In genomic region chr10:119827430-119827829, GRCh38 we compare ENCODE assay signal across 17 cellular contexts. TPM values are rescaled to one million over a fixed set of nuclear protein-coding genes. Genes with fewer than 3 reads are reported as not detected.
DNase-seq lines count a peak whose midpoint lies in the region; ATAC-seq, FAIRE-seq and TF ChIP-seq lines count a peak whose summit lies in the region.
"Had no signal": no experiment of that assay in that cellular context is flagged by ENCODE, and none has a peak within 500 bp of the region (broad histone marks: within the 10 kb centered on the region; RNA-seq: fewer than 3 reads in every experiment).

No MANE protein-coding gene starts in this region.

- H3K4me2 ChIP-seq in HepG2 (ENCODE audit: low read depth, low read length) (no peak overlapping the region), smooth muscle cell (no peak overlapping the region)
- H3K4me2 ChIP-seq: KMS-11 had no signal

- ATAC-seq in activated T-helper 17 cell treated with anti-CD3 and anti-CD28 coated beads, Interleukin-2, amount 50 U/mL, for 72 hours (replicated peaks), result no peak
- ATAC-seq in HepG2 (no peak), HG02938 (IDR thresholded peaks at IDR 0.05; ENCODE audit: unreplicated experiment) (no peak)
- ATAC-seq: Panc1 had no signal

- FAIRE-seq in HepG2 (lab: Jason Lieb, UNC), result no peak
- FAIRE-seq: GM18507 had no signal

- no peaks in the 10 kb centered on the region; a peak in 1 of 5 replicates for H3K27me3 ChIP-seq in HepG2 (ENCODE audit: control insufficient read depth in 1 of 2, insufficient read depth in 2 of 2, low read length in 2 of 2)
- H3K27me3 ChIP-seq in smooth muscle cell (ENCODE audit: low read depth), result no peaks in the 10 kb centered on the region

- no peaks in the 10 kb centered on the region for H4K20me1 ChIP-seq in HepG2 (ENCODE audit: insufficient read depth, low read length)
- H4K20me1 ChIP-seq in smooth muscle cell (ENCODE audit: low read depth), result peaks cover 27% of the 10 kb centered on the region

- H3K4me3 ChIP-seq in HepG2 (replicated peaks in 1 of 3; ENCODE audit: insufficient read depth in 1 of 3, low read depth in 2 of 3, low read length in 3 of 3) (no peak overlapping the region), smooth muscle cell (no peak overlapping the region)

- peaks cover 96% of the 10 kb centered on the region for H3K36me3 Mint-ChIP-seq in activated T-cell treated with anti-CD3 and anti-CD28 coated beads, Interleukin-2, amount 50 U/mL, for 24 hours (ENCODE audit: low read depth)
- peaks cover 85% of the 10 kb centered on the region for H3K36me3 Mint-ChIP-seq in activated T-helper 17 cell treated with anti-CD3 and anti-CD28 coated beads, Interleukin-2, amount 50 U/mL, for 72 hours (ENCODE audit: low read depth)

- H3K27ac ChIP-seq in HepG2 (ENCODE audit: extremely low read length, insufficient read depth, low read length), result no peak overlapping the region
- peak overlapping the region; percentile 29 for H3K27ac ChIP-seq in smooth muscle cell (ENCODE audit: low read depth)
- H3K27ac ChIP-seq: KMS-11 had no signal

- H2AFZ ChIP-seq in HepG2 (ENCODE audit: low read length), result no peak overlapping the region
- H2AFZ ChIP-seq in smooth muscle cell (ENCODE audit: low read depth), result no peak overlapping the region

- H3K27me3 Mint-ChIP-seq in activated T-cell treated with anti-CD3 and anti-CD28 coated beads, Interleukin-2, amount 50 U/mL, for 24 hours, result no peaks in the 10 kb centered on the region
- H3K27me3 Mint-ChIP-seq in activated T-helper 17 cell treated with anti-CD3 and anti-CD28 coated beads, Interleukin-2, amount 50 U/mL, for 72 hours, result no peaks in the 10 kb centered on the region

- H3K9me3 Mint-ChIP-seq in activated T-cell treated with anti-CD3 and anti-CD28 coated beads, Interleukin-2, amount 50 U/mL, for 24 hours, result no peaks in the 10 kb centered on the region
- no peaks in the 10 kb centered on the region for H3K9me3 Mint-ChIP-seq in activated T-helper 17 cell treated with anti-CD3 and anti-CD28 coated beads, Interleukin-2, amount 50 U/mL, for 72 hours

- peak overlapping the region; percentile 42 for H3K27ac Mint-ChIP-seq in activated T-cell treated with anti-CD3 and anti-CD28 coated beads, Interleukin-2, amount 50 U/mL, for 24 hours
- peak overlapping the region; percentile 72 for H3K27ac Mint-ChIP-seq in activated T-helper 17 cell treated with anti-CD3 and anti-CD28 coated beads, Interleukin-2, amount 50 U/mL, for 72 hours

- no peaks in the 10 kb centered on the region for H3K4me1 ChIP-seq in HepG2 (ENCODE audit: insufficient read depth, low read length)
- H3K4me1 ChIP-seq in smooth muscle cell (ENCODE audit: low read depth), result no peaks in the 10 kb centered on the region

- DNase-seq in activated T-cell treated with anti-CD3 and anti-CD28 coated beads, Interleukin-2, amount 50 U/mL, for 24 hours, result no peak
- no peak for DNase-seq in activated T-cell treated with anti-CD3 and anti-CD28 coated beads, Interleukin-2, amount 50 U/mL, for 48 hours
- no peak for DNase-seq in HepG2 (ENCODE audit: low spot score)
- DNase-seq in smooth muscle cell (lab: John Stamatoyannopoulos, UW; ENCODE audit: unreplicated experiment), result no peak
- no peak for DNase-seq in COLO668 (lab: John Stamatoyannopoulos, UW; ENCODE audit: unreplicated experiment)
- no peak for DNase-seq in head of caudate nucleus
- DNase-seq: 8988T, GF-D8, NCI-H1048, NCI-H1436 treated with DMSO at 0.1 percent for 48 hours, NCI-H2081, NCI-H524 had no signal

- TF ChIP-seq CTCF in HepG2 (CRISPR knock-in tag; IDR thresholded peaks at IDR 0.05) (no peak), smooth muscle cell (IDR thresholded peaks at IDR 0.05; ENCODE audit: borderline replicate concordance, insufficient read depth, poor library complexity, severe bottlenecking) (no peak)

- no TSS peak for BruUV-seq in HepG2 (replicated peaks; lab: Mats Ljungman, UMichigan)

- no peaks in the 10 kb centered on the region for H3K4me1 Mint-ChIP-seq in activated T-cell treated with anti-CD3 and anti-CD28 coated beads, Interleukin-2, amount 50 U/mL, for 24 hours (ENCODE audit: low read depth)
- H3K4me1 Mint-ChIP-seq in activated T-helper 17 cell treated with anti-CD3 and anti-CD28 coated beads, Interleukin-2, amount 50 U/mL, for 72 hours, result no peaks in the 10 kb centered on the region

- CTCF ChIA-PET in HepG2 (lab: Yijun Ruan, JAX; ENCODE audit: low intra/inter-chr PET ratio, low total read pairs), result no interaction called here

- POLR2A ChIA-PET in HepG2 (lab: Yijun Ruan, JAX), result no interaction called here

- H3K9ac ChIP-seq in HepG2 (ENCODE audit: insufficient read depth, low read depth, low read length), result no peak overlapping the region
- no peak overlapping the region for H3K9ac ChIP-seq in smooth muscle cell (ENCODE audit: low read depth)
- H3K9ac ChIP-seq: KMS-11 had no signal

- 94% methylated on average over 4 of the region's 4 CpGs for WGBS in HepG2 (ENCODE audit: low lambda C conversion rate)
- 94% methylated on average over 4 of the region's 4 CpGs for WGBS in smooth muscle cell (ENCODE audit: low lambda C conversion rate)

- in situ Hi-C loops in HepG2 (cut with HindIII; ENCODE audit: extremely low pct_ligation_motif_present, low pct_unique_long_range_greater_than_20kb), result no loop called here

- H3K9me3 ChIP-seq in HepG2 (ENCODE audit: low read length) (no peaks in the 10 kb centered on the region), smooth muscle cell (replicated peaks; ENCODE audit: low read depth) (no peaks in the 10 kb centered on the region)

- no peak for TF ChIP-seq POLR2A in HepG2 (IDR thresholded peaks at IDR 0.05; ENCODE audit: insufficient read depth in 1 of 2, low read depth in 2 of 2, low read length in 2 of 2)

- no peak overlapping the region for H3K4me3 Mint-ChIP-seq in activated T-cell treated with anti-CD3 and anti-CD28 coated beads, Interleukin-2, amount 50 U/mL, for 24 hours
- H3K4me3 Mint-ChIP-seq in activated T-helper 17 cell treated with anti-CD3 and anti-CD28 coated beads, Interleukin-2, amount 50 U/mL, for 72 hours, result no peak overlapping the region

- TF ChIP-seq EP300 in HepG2 (IDR thresholded peaks at IDR 0.05; ENCODE audit: low read depth in 2 of 2, low read length in 2 of 2), result no peak
- TF ChIP-seq EP300 in HepG2 (CRISPR knock-in tag; IDR thresholded peaks at IDR 0.05; ENCODE audit: borderline replicate concordance), result no peak

- peaks cover 25% of the 10 kb centered on the region for H3F3A ChIP-seq in smooth muscle cell (ENCODE audit: low read depth)

- intact Hi-C loops in HepG2 (cut with micrococcal nuclease; ENCODE audit: unreplicated experiment) (loop anchor here (5.0 kb wide), 1 partner anchor 75 kb away; no protein-coding TSS in a partner anchor), head of caudate nucleus (cut with DNase I) (no loop called here)

- H3K79me2 ChIP-seq in HepG2 (ENCODE audit: insufficient read depth, low read length) (no peaks in the 10 kb centered on the region), smooth muscle cell (ENCODE audit: low read depth) (no peaks in the 10 kb centered on the region)

- TF ChIP-seq RAD21 in HepG2 (CRISPR knock-in tag; IDR thresholded peaks at IDR 0.05), result no peak

- peaks cover 9 to 75% of the 10 kb centered on the region in 2 experiments for H3K36me3 ChIP-seq in HepG2 (replicated peaks in 1 of 2; ENCODE audit: control insufficient read depth in 1 of 2, insufficient read depth in 2 of 2, low read length in 2 of 2)
- peaks cover 15% of the 10 kb centered on the region for H3K36me3 ChIP-seq in smooth muscle cell (ENCODE audit: low read depth)

TF ChIP-seq in HepG2, 621 proteins besides CTCF, POLR2A, EP300 and RAD21:
- TF ChIP-seq ZNF253 (CRISPR knock-in tag; IDR thresholded peaks at IDR 0.05; ENCODE audit: borderline replicate concordance), result no peak
- no peak for TF ChIP-seq KLF11 (CRISPR knock-in tag; IDR thresholded peaks at IDR 0.05)
- TF ChIP-seq POLR2G (IDR thresholded peaks at IDR 0.05; ENCODE audit: low read depth, low read length), result 0 out of 2 replicates have a peak, but pooled peaks have one; percentile 13

RNA-seq across cellular contexts. Expression of gene MCMBP, which starts 45.2 kb away (rescaled TPM):
- total RNA-seq in activated T-helper 17 cell treated with anti-CD3 and anti-CD28 coated beads, Interleukin-2, amount 50 U/mL, for 72 hours, result 10 to 100 TPM; 61.2 to 98.8 TPM
- 62.4 and 71.8 TPM in 2 replicates for total RNA-seq in HepG2 (2016; rRNA removed; fragmentation: Illumina TruSeq; extraction: Trizol)
- total RNA-seq in HepG2 (2016; cell fraction: cytosol; rRNA removed; fragmentation: Illumina TruSeq; extraction: Trizol; ENCODE audit: low read depth), result 8.5 and 9.5 TPM in 2 replicates
- total RNA-seq in HepG2 (2016; cell fraction: insoluble cytoplasmic fraction; rRNA removed; fragmentation: Illumina TruSeq; extraction: Trizol), result 61.6 and 74.1 TPM in 2 replicates
- total RNA-seq in HepG2 (2016; cell fraction: membrane; rRNA removed; fragmentation: Illumina TruSeq; extraction: Trizol), result 20.8 and 21.4 TPM in 2 replicates
- total RNA-seq in HepG2 (2016; cell fraction: nucleus; rRNA removed; fragmentation: Illumina TruSeq; extraction: Trizol), result 36.7 and 40.4 TPM in 2 replicates
- 30.2 and 35.7 TPM in 2 replicates for polyA plus RNA-seq in HepG2 (2011; rRNA removed)
- polyA plus RNA-seq in HepG2 (2011; cell fraction: cytosol; rRNA removed), result 25.1 and 34.5 TPM in 2 replicates
- polyA plus RNA-seq in HepG2 (2011; cell fraction: nucleus; rRNA removed), result 15.4 and 17.1 TPM in 2 replicates
- 32.4 and 37.2 TPM in 2 replicates for polyA plus RNA-seq in HepG2 (2012)
- 3.7 and 3.9 TPM in 2 replicates for polyA plus RNA-seq in HepG2 (2016; cell fraction: cytosol; fragmentation: Illumina TruSeq; extraction: Trizol; ENCODE audit: low read depth)
- 61.3 and 62.2 TPM in 2 replicates for polyA plus RNA-seq in HepG2 (2016; cell fraction: insoluble cytoplasmic fraction; fragmentation: Illumina TruSeq; extraction: Trizol; ENCODE audit: low read depth)
- polyA plus RNA-seq in HepG2 (2016; cell fraction: membrane; fragmentation: Illumina TruSeq; extraction: Trizol; ENCODE audit: low read depth), result 10.4 and 11.4 TPM in 2 replicates
- 40.7 and 46.5 TPM in 2 replicates for polyA plus RNA-seq in HepG2 (2016; cell fraction: nucleus; fragmentation: Illumina TruSeq; extraction: Trizol; ENCODE audit: insufficient read depth, low read depth)
- 35.0 and 101 TPM in 2 replicates for polyA minus RNA-seq in HepG2 (2011; rRNA and poly(A)+ RNA removed; ENCODE audit: low replicate concordance)
- 29.6 and 29.9 TPM in 2 replicates for polyA minus RNA-seq in HepG2 (2011; cell fraction: cytosol; rRNA and poly(A)+ RNA removed)
- 36.1 and 39.2 TPM in 2 replicates for polyA minus RNA-seq in HepG2 (2011; cell fraction: nucleus; rRNA and poly(A)+ RNA removed)
- 46.2 and 57.4 TPM in 2 replicates for total RNA-seq in smooth muscle cell
- 33.2 and 42.5 TPM in 2 replicates for polyA plus RNA-seq in smooth muscle cell
